Comparison of ENCODE assay signal across 10 cellular contexts in the genomic region with DNA sequence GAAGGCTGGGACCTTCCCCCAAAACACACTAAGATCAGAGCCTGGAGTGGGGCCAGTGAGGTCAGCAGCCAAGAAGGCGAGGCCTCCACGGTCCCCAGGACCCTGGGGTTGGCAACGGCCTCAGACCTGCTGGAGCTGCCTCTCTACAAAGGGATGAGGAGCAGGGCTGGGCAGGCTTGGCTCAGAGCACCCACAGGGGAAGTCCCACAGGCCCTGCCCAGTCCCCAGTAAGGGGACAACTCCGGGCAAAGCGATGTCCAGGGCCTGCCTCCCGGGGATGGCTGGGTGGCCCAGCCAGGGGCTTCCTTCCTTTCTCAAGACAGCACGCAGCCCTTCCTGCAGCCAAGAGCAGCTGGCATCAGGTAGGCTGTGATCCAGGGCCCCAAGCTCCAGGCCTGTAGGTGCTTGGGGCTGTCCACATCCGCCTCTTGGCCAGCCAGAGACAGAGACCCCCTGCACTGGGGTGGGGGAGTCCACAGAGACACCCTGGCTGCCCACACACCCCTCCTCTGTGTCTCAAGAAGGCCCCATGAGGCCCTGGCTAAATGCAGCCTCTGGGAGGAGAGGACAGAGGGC. TPM values are rescaled to one million over a fixed set of nuclear protein-coding genes. Genes with fewer than 3 reads are reported as not detected.
DNase-seq lines count a peak whose midpoint lies in the region; ATAC-seq and TF ChIP-seq lines count a peak whose summit lies in the region.
"Had no signal": no experiment of that assay in that cellular context is flagged by ENCODE, and none has a peak within 500 bp of the region (broad histone marks: within the 10 kb centered on the region; RNA-seq: fewer than 3 reads in every experiment).

No MANE protein-coding gene starts in this region.

- H3K27ac ChIP-seq in VCaP (peak overlapping the region; percentile 19; the same call in 1 of the 2 replicates), lung (ENCODE audit: low read depth in 1 of 2, low read length in 1 of 2) (peak overlapping the region; percentile 80 to 91), temporal lobe (ENCODE audit: low read depth, low read length) (peak overlapping the region; percentile 78)

- peaks cover 5 to 51% of the 10 kb centered on the region in 2 donors for H3K36me3 ChIP-seq in lung (ENCODE audit: control insufficient read depth in 2 of 2, insufficient read depth in 2 of 2, low read length in 2 of 2)

- 42 to 53% methylated on average over 8 of the region's 8 CpGs for WGBS in lung, 2 donors

- H3K27ac Mint-ChIP-seq in chondrocyte (ENCODE audit: unreplicated experiment): no peak overlapping the region

- ATAC-seq in lung (ENCODE audit: insufficient read depth, low FRiP score) (no peak), HG03457 (IDR thresholded peaks at IDR 0.05; ENCODE audit: unreplicated experiment) (no peak)

- TF ChIP-seq CTCF in VCaP (conservative IDR thresholded peaks at IDR 0.05): no peak
- no peak for TF ChIP-seq CTCF in chondrocyte (IDR thresholded peaks at IDR 0.05)
- TF ChIP-seq CTCF in lung (IDR thresholded peaks at IDR 0.05; ENCODE audit: control extremely low read depth, extremely low read depth): no peak

- peaks cover 15 to 42% of the 10 kb centered on the region in 2 donors for H3K4me1 ChIP-seq in lung (ENCODE audit: control insufficient read depth in 2 of 2, insufficient read depth in 2 of 2, low read length in 2 of 2)

- H3K27me3 ChIP-seq in lung (ENCODE audit: control insufficient read depth, insufficient read depth): no peaks in the 10 kb centered on the region

- H3K4me1 Mint-ChIP-seq in chondrocyte (ENCODE audit: low read depth): peaks cover 16% of the 10 kb centered on the region

- no peaks in the 10 kb centered on the region for H3K9me3 ChIP-seq in lung (ENCODE audit: control insufficient read depth in 2 of 2, insufficient read depth in 1 of 2, low read length in 1 of 2)

- no peaks in the 10 kb centered on the region for H3K27me3 Mint-ChIP-seq in chondrocyte (ENCODE audit: low read depth)
- H3K27me3 Mint-ChIP-seq: IgD-negative memory B cell had no signal

- peaks cover 14% of the 10 kb centered on the region for H3K36me3 Mint-ChIP-seq in chondrocyte (ENCODE audit: low read depth)

- H3K9me3 Mint-ChIP-seq in chondrocyte (ENCODE audit: low read depth): no peaks in the 10 kb centered on the region
- H3K9me3 Mint-ChIP-seq: IgD-negative memory B cell had no signal

- no peak overlapping the region for H3K4me3 ChIP-seq in lung

- peak; percentile 87 for DNase-seq in chondrocyte (ENCODE audit: low spot score)
- DNase-seq in lung (ENCODE audit: low spot score): peak; percentile 29
- DNase-seq in NCI-H1694 treated with DMSO at 0.1 percent for 48 hours (lab: John Stamatoyannopoulos, UW): no peak
- no peak for DNase-seq in HT-29 (ENCODE audit: low spot score)
- no peak for DNase-seq in germinal center (ENCODE audit: low spot score)
- DNase-seq: NCI-H510A treated with DMSO at 0.1 percent for 48 hours had no signal

- no peak overlapping the region for H3K4me3 Mint-ChIP-seq in chondrocyte (ENCODE audit: unreplicated experiment)

RNA-seq across cellular contexts. Expression of a gene that starts 5.7 kb away (rescaled TPM):
- 80.3 to 114 TPM (median 82.7 TPM) in 3 replicates for total RNA-seq in chondrocyte
- total RNA-seq in lung: 10 to 100 TPM; 37.5 to 65.1 TPM
- 10 to 100 TPM; 34.4 to 58.2 TPM for polyA plus RNA-seq in lung
- 17.0 TPM for total RNA-seq in temporal lobe
- total RNA-seq in HT-29 (2014; rRNA removed; shearing (Covaris generic)): 41.7 and 46.8 TPM in 2 replicates

RNA-seq across cellular contexts. Expression of a gene that starts 14.3 kb away (rescaled TPM):
- 8.6 to 12.5 TPM (median 10.0 TPM) in 3 replicates for total RNA-seq in chondrocyte
- total RNA-seq in lung: 10 to 100 TPM; 12.8 to 21.0 TPM
- polyA plus RNA-seq in lung: 10 to 100 TPM in 1 of 2 donors, 1 to 10 TPM in 1; 5.6 to 11.5 TPM
- total RNA-seq in temporal lobe: 27.0 TPM
- 9.7 and 10.8 TPM in 2 replicates for total RNA-seq in HT-29 (2014; rRNA removed; shearing (Covaris generic))

RNA-seq across cellular contexts. Expression of a gene that starts 14.3 kb away (rescaled TPM):
- 3.8 to 9.1 TPM (median 5.5 TPM) in 3 replicates for total RNA-seq in chondrocyte
- total RNA-seq in lung: 1 to 10 TPM; 3.3 to 3.7 TPM
- polyA plus RNA-seq in lung: 1 to 10 TPM in 1 of 2 donors, under 1 TPM in 1; 0.68 to 1.1 TPM
- total RNA-seq in temporal lobe: 5.2 TPM
- total RNA-seq in HT-29 (2014; rRNA removed; shearing (Covaris generic)): 0.31 and 0.71 TPM in 2 replicates

Comparison
In these comparisons a context has a peak if more than half of its experiments do, and no peak if none do; other contexts are left out.
1. H3K27ac ChIP-seq: peak in every context shown above with its lines; median percentile 86 in lung; 78 in temporal lobe; 19 in VCaP.
2. DNase-seq: peak in chondrocyte (single experiment) and lung (single experiment); none in NCI-H1694 treated with DMSO at 0.1 percent for 48 hours (single experiment), HT-29 (single experiment) and germinal center (single experiment).